In genomic region chr6:30998785-30999184, GRCh38 we compare ENCODE assay signal across 13 cellular contexts. TPM values are rescaled to one million over a fixed set of nuclear protein-coding genes. Genes with fewer than 3 reads are reported as not detected.
"Had no signal": no experiment of that assay in that cellular context is flagged by ENCODE, and none has a peak within 500 bp of the region (broad histone marks: within the 10 kb centered on the region; RNA-seq: fewer than 3 reads in every experiment).

No MANE protein-coding gene starts in this region.

- ATAC-seq: lower lobe of right lung, WTC11 had no signal

- DNase-seq: activated CD4-positive, alpha-beta T cell treated with anti-CD3 and anti-CD28 coated beads, Interleukin-2, amount 10 ng/mL, durations not matched to agents 24 days and 14 days; activated naive CD4-positive, alpha-beta T cell treated with Interleukin-2 at 50 U/mL for 16 hours; central memory CD4-positive, alpha-beta T cell; endodermal cell; hippocampal formation; lower lobe of right lung; naive B cell; thyroid gland; uterus had no signal

RNA-seq across cellular contexts. Expression of gene MUC22, which starts 11.5 kb away (rescaled TPM):
- total RNA-seq: activated CD4-positive, alpha-beta T cell treated with anti-CD3 and anti-CD28 coated beads, Interleukin-2, amount 10 ng/mL, durations not matched to agents 24 days and 14 days; dermis microvascular lymphatic vessel endothelial cell; endodermal cell; fibroblast of lung; lower lobe of right lung; T-helper 1 cell treated with Interleukin-12 subunit alpha and Interleukin-12 subunit beta and Interleukin-4 antibody, amounts not matched to agents 30 ng/mL and 1 ng/mL, for 36 hours; thyroid gland; uterus; WTC11 had no signal

RNA-seq across cellular contexts. Expression of gene MUC21, which starts 15.3 kb away (rescaled TPM):
- total RNA-seq: activated CD4-positive, alpha-beta T cell treated with anti-CD3 and anti-CD28 coated beads, Interleukin-2, amount 10 ng/mL, durations not matched to agents 24 days and 14 days; dermis microvascular lymphatic vessel endothelial cell; endodermal cell; fibroblast of lung; T-helper 1 cell treated with Interleukin-12 subunit alpha and Interleukin-12 subunit beta and Interleukin-4 antibody, amounts not matched to agents 30 ng/mL and 1 ng/mL, for 36 hours; thyroid gland; WTC11 had no signal

RNA-seq across cellular contexts. Expression of gene MUCL3, which starts 58.0 kb away (rescaled TPM):
- total RNA-seq: activated CD4-positive, alpha-beta T cell treated with anti-CD3 and anti-CD28 coated beads, Interleukin-2, amount 10 ng/mL, durations not matched to agents 24 days and 14 days; dermis microvascular lymphatic vessel endothelial cell; fibroblast of lung; T-helper 1 cell treated with Interleukin-12 subunit alpha and Interleukin-12 subunit beta and Interleukin-4 antibody, amounts not matched to agents 30 ng/mL and 1 ng/mL, for 36 hours; thyroid gland had no signal
